ENCODE assay signal across 8 cellular contexts in the genomic region with DNA sequence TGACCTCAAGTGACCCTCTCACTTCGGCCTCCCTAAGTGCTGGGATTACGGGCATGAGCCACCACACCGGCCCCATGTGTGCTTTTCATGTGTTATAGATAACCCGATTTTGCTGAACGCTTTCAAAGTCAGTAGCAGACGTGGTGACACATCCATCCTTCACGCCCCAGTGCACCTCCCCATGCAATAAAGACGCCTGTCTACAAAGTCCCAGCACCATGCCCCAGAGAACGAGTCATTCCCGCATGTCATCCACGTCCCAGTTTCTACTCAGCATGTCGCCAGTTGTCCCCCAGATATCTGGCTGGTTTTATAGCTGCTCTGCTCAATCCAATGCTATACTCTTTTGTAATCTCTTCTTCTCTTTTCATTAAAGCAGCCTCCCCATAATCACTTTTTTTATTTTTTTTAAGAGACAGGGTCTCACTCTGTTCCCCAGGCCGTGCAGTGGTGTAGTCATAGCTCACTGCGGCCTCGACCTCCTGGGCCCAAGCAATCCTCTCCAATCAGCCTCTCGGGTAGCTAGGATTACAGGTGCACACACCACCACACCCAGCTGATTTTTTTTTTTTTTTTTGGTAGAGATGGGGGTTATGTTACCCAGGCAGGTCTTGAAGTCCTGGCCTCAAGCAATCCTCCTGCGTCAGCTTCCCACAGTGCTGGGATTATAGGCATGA. TPM values are rescaled to one million over a fixed set of nuclear protein-coding genes. Genes with fewer than 3 reads are reported as not detected.
DNase-seq lines count a peak whose midpoint lies in the region; ATAC-seq, FAIRE-seq and TF ChIP-seq lines count a peak whose summit lies in the region.

No MANE protein-coding gene starts in this region.

- H3K27me3 Mint-ChIP-seq in activated CD4-positive, alpha-beta T cell treated with anti-CD3 and anti-CD28 coated beads, Interleukin-2, amount 10 ng/mL, durations not matched to agents 24 days and 14 days: no peaks in the 10 kb centered on the region

- no peaks in the 10 kb centered on the region for H3K9me3 Mint-ChIP-seq in activated CD4-positive, alpha-beta T cell treated with anti-CD3 and anti-CD28 coated beads, Interleukin-2, amount 10 ng/mL, durations not matched to agents 24 days and 14 days

- no peak for FAIRE-seq in kidney (lab: Jason Lieb, UNC)

- H3K27ac ChIP-seq in kidney (ENCODE audit: low read depth in 2 of 2, low read length in 2 of 2): peak overlapping the region; percentile 16 to 51
- H3K27ac ChIP-seq in transverse colon: peak overlapping the region; percentile 83 to 93 (median 87)

- no peak for TF ChIP-seq POLR2A in transverse colon (IDR thresholded peaks at IDR 0.05)

- peak overlapping the region; percentile 25; the same call in 1 of the 2 replicates for H3K4me3 ChIP-seq in GM06990 (replicated peaks; ENCODE audit: low read depth, low read length)
- no peak overlapping the region for H3K4me3 ChIP-seq in kidney (ENCODE audit: low read length in 2 of 2)
- H3K4me3 ChIP-seq in transverse colon: no peak overlapping the region

- no peak for TF ChIP-seq CTCF in GM06990 (IDR thresholded peaks at IDR 0.05; ENCODE audit: insufficient read depth, low read length, poor library complexity, severe bottlenecking)
- TF ChIP-seq CTCF in kidney (IDR thresholded peaks at IDR 0.05; ENCODE audit: borderline replicate concordance, extremely low read depth, insufficient read depth): no peak
- no peak for TF ChIP-seq CTCF in transverse colon (IDR thresholded peaks at IDR 0.05)

- DNase-seq in GM06990 (ENCODE audit: extremely low read depth, insufficient read length) (peak; percentile 49), kidney (peak; percentile 82), transverse colon (peak; percentile 49), H4 (ENCODE audit: low spot score) (no peak)
- peak; percentile 75 for DNase-seq in activated CD4-positive, alpha-beta T cell treated with anti-CD3 and anti-CD28 coated beads, Interleukin-2, amount 10 ng/mL, durations not matched to agents 24 days and 14 days

- in situ Hi-C loops in transverse colon (cut with MboI; ENCODE audit: low pct_ligation_motif_present in 1 of 4, low pct_unique_long_range_greater_than_20kb in 1 of 4, low sequenced_read_pairs in 3 of 4): loop anchor here in 1 of 4 donors (10.0 kb wide), 1 partner anchor 46 kb away; the partner anchor contains the start of gene DNM2

- peaks cover 24% of the 10 kb centered on the region for H3K36me3 ChIP-seq in GM06990 (ENCODE audit: control insufficient read depth, insufficient read depth, low read length)
- peaks cover 4 to 8% of the 10 kb centered on the region in 2 donors for H3K36me3 ChIP-seq in kidney (ENCODE audit: control insufficient read depth in 1 of 2, insufficient read depth in 2 of 2, low read length in 2 of 2)
- peaks cover 0 to 7% (median 0%) of the 10 kb centered on the region in 4 donors for H3K36me3 ChIP-seq in transverse colon

- ATAC-seq in HG03439 (IDR thresholded peaks at IDR 0.05; ENCODE audit: unreplicated experiment): peak; percentile 30
- ATAC-seq in GM18519 (IDR thresholded peaks at IDR 0.05; ENCODE audit: low FRiP score, unreplicated experiment): no peak
- ATAC-seq in GM21786 (IDR thresholded peaks at IDR 0.05; ENCODE audit: unreplicated experiment): no peak

- peak overlapping the region; percentile 89 for H3K27ac Mint-ChIP-seq in activated CD4-positive, alpha-beta T cell treated with anti-CD3 and anti-CD28 coated beads, Interleukin-2, amount 10 ng/mL, durations not matched to agents 24 days and 14 days

- peak overlapping the region; percentile 76 for H3K4me3 Mint-ChIP-seq in activated CD4-positive, alpha-beta T cell treated with anti-CD3 and anti-CD28 coated beads, Interleukin-2, amount 10 ng/mL, durations not matched to agents 24 days and 14 days

- H3K27me3 ChIP-seq in GM06990 (replicated peaks; ENCODE audit: control insufficient read depth, insufficient read depth, low read length): no peaks in the 10 kb centered on the region
- no peaks in the 10 kb centered on the region for H3K27me3 ChIP-seq in transverse colon

- 52% methylated on average over 17 of the region's 17 CpGs; no CpG with 5 or more reads in 1 of the 2 donors for WGBS in transverse colon (ENCODE audit: low coverage in 1 of 2), 2 donors

- intact Hi-C loops in activated CD4-positive, alpha-beta T cell treated with anti-CD3 and anti-CD28 coated beads, Interleukin-2, amount 10 ng/mL, durations not matched to agents 24 days and 14 days (cut with micrococcal nuclease): loop anchor here (2.0 kb wide), 1 partner anchor 30 kb away; no protein-coding TSS in a partner anchor
- intact Hi-C loops in kidney (cut with DNase I): no loop called here
- intact Hi-C loops in transverse colon (cut with DNase I; ENCODE audit: low total_unique reads): no loop called here

- no peak for TF ChIP-seq EP300 in transverse colon (IDR thresholded peaks at IDR 0.05; ENCODE audit: low read depth)

- peaks cover 44% of the 10 kb centered on the region for H3K36me3 Mint-ChIP-seq in activated CD4-positive, alpha-beta T cell treated with anti-CD3 and anti-CD28 coated beads, Interleukin-2, amount 10 ng/mL, durations not matched to agents 24 days and 14 days (ENCODE audit: low read depth)

- no peaks in the 10 kb centered on the region for H3K9me3 ChIP-seq in kidney (ENCODE audit: control insufficient read depth in 1 of 2, low read length in 2 of 2)
- H3K9me3 ChIP-seq in transverse colon: no peaks in the 10 kb centered on the region

- no peak overlapping the region for H3K9ac ChIP-seq in kidney (ENCODE audit: low read length in 2 of 2)

- H3K4me1 ChIP-seq in kidney (ENCODE audit: control insufficient read depth in 1 of 2, insufficient read depth in 1 of 2, low read depth in 1 of 2, low read length in 2 of 2): peaks cover 60 to 67% of the 10 kb centered on the region in 2 donors
- peaks cover 44 to 68% (median 64%) of the 10 kb centered on the region in 4 donors for H3K4me1 ChIP-seq in transverse colon

- H3K4me1 Mint-ChIP-seq in activated CD4-positive, alpha-beta T cell treated with anti-CD3 and anti-CD28 coated beads, Interleukin-2, amount 10 ng/mL, durations not matched to agents 24 days and 14 days: peaks cover 74% of the 10 kb centered on the region

RNA-seq across cellular contexts. Expression of gene DNM2, which starts 42.5 kb away (rescaled TPM):
- total RNA-seq in activated CD4-positive, alpha-beta T cell treated with anti-CD3 and anti-CD28 coated beads, Interleukin-2, amount 10 ng/mL, durations not matched to agents 24 days and 14 days: 198 and 211 TPM in 2 replicates
- total RNA-seq in kidney (226 TPM), transverse colon (1,000 to 10,000 TPM in 1 of 4 donors, 100 to 1,000 TPM in 3; 469 to 1,152 (median 585) TPM)
- polyA plus RNA-seq in kidney (ENCODE audit: insufficient read depth, low read depth, low replicate concordance): 79.0 TPM
- 24.3 and 31.0 TPM in 2 replicates for total RNA-seq in H4 (2014; rRNA removed; shearing (Covaris generic))

RNA-seq across cellular contexts. Expression of gene QTRT1, which starts 59.2 kb away (rescaled TPM):
- total RNA-seq in activated CD4-positive, alpha-beta T cell treated with anti-CD3 and anti-CD28 coated beads, Interleukin-2, amount 10 ng/mL, durations not matched to agents 24 days and 14 days: 86.0 and 95.2 TPM in 2 replicates
- total RNA-seq in kidney: 55.2 TPM
- polyA plus RNA-seq in kidney (ENCODE audit: insufficient read depth, low read depth, low replicate concordance): 77.2 TPM
- total RNA-seq in transverse colon: 100 to 1,000 TPM in 1 of 4 donors, 10 to 100 TPM in 3; 28.5 to 201 (median 39.9) TPM
- 21.4 and 29.6 TPM in 2 replicates for total RNA-seq in H4 (2014; rRNA removed; shearing (Covaris generic))
